Comparison of ENCODE assay signal across 9 cellular contexts in the genomic region with DNA sequence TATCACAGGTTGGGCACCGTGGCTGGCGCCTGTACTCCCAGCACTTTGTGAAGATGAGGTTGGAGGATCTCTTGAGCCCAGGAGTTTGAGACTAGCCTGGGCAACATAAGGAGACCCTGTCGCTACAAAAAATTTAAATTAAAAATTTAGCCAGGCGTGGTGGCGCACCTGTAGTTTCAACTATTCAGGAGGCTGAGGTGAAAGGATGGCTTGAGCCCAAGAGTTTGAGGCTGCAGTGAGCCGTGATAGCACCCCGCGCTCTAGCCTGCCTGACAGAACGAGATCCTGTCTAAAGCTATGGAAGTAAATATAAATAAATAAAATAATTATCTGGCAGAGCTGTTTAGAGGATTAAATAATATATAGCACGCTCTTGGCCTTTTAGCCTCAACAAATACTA. TPM values are rescaled to one million over a fixed set of nuclear protein-coding genes. Genes with fewer than 3 reads are reported as not detected.
DNase-seq lines count a peak whose midpoint lies in the region; ATAC-seq and TF ChIP-seq lines count a peak whose summit lies in the region.
"Had no signal": no experiment of that assay in that cellular context is flagged by ENCODE, and none has a peak within 500 bp of the region (broad histone marks: within the 10 kb centered on the region; RNA-seq: fewer than 3 reads in every experiment).

No MANE protein-coding gene starts in this region.

- H3K27ac Mint-ChIP-seq in activated T-cell treated with anti-CD3 and anti-CD28 coated beads, Interleukin-2, amount 50 U/mL, for 24 hours: no peak overlapping the region
- H3K27ac Mint-ChIP-seq in activated B cell treated with CpG ODN at 0.5 μM for 24 hours: no peak overlapping the region
- no peak overlapping the region for H3K27ac Mint-ChIP-seq in glutamatergic neuron (ENCODE audit: unreplicated experiment)
- no peak overlapping the region for H3K27ac Mint-ChIP-seq in stimulated activated naive B cell treated with anti-CD40 and anti-IgM and Interleukin-4, amounts not matched to agents 10 μg/mL and 1 μg/mL and 100 μg/mL, for 72 hours
- H3K27ac Mint-ChIP-seq: dendritic cell treated with granulocyte-macrophage colony-stimulating factor and Interleukin-4, amounts not matched to agents 40 ng/mL and 50 ng/mL, for 4 days had no signal

- peaks cover 41% of the 10 kb centered on the region for H3K4me1 Mint-ChIP-seq in activated T-cell treated with anti-CD3 and anti-CD28 coated beads, Interleukin-2, amount 50 U/mL, for 24 hours (ENCODE audit: low read depth)
- H3K4me1 Mint-ChIP-seq in activated B cell treated with CpG ODN at 0.5 μM for 24 hours (peaks cover 15% of the 10 kb centered on the region), glutamatergic neuron (ENCODE audit: low read depth, unreplicated experiment) (peaks cover 4% of the 10 kb centered on the region)
- H3K4me1 Mint-ChIP-seq in stimulated activated naive B cell treated with anti-CD40 and anti-IgM and Interleukin-4, amounts not matched to agents 10 μg/mL and 1 μg/mL and 100 μg/mL, for 72 hours: peaks cover 13 to 21% of the 10 kb centered on the region in 2 donors

- POLR2A ChIA-PET in activated B cell treated with CpG ODN at 0.5 μM for 24 hours (lab: Charles Lee): interaction anchor here (1.7 kb wide), 1 partner anchor 383 kb away, joined by 4 read pairs; no protein-coding TSS in a partner anchor

- intact Hi-C loops in activated B cell treated with CpG ODN at 0.5 μM for 24 hours (cut with micrococcal nuclease): loop anchor here (10.0 kb wide), 2 partner anchors 207 to 523 kb away; no protein-coding TSS in a partner anchor

- peaks cover 27% of the 10 kb centered on the region for H3K27me3 Mint-ChIP-seq in activated T-cell treated with anti-CD3 and anti-CD28 coated beads, Interleukin-2, amount 50 U/mL, for 24 hours
- peaks cover 24% of the 10 kb centered on the region for H3K27me3 Mint-ChIP-seq in activated B cell treated with CpG ODN at 0.5 μM for 24 hours
- peaks cover 5% of the 10 kb centered on the region for H3K27me3 Mint-ChIP-seq in glutamatergic neuron (ENCODE audit: unreplicated experiment)
- H3K27me3 Mint-ChIP-seq in stimulated activated naive B cell treated with anti-CD40 and anti-IgM and Interleukin-4, amounts not matched to agents 10 μg/mL and 1 μg/mL and 100 μg/mL, for 72 hours: peaks cover 47 to 52% of the 10 kb centered on the region in 2 donors

- H3K36me3 Mint-ChIP-seq in activated T-cell treated with anti-CD3 and anti-CD28 coated beads, Interleukin-2, amount 50 U/mL, for 24 hours (ENCODE audit: low read depth): no peaks in the 10 kb centered on the region
- H3K36me3 Mint-ChIP-seq in activated B cell treated with CpG ODN at 0.5 μM for 24 hours (ENCODE audit: low read depth): no peaks in the 10 kb centered on the region
- H3K36me3 Mint-ChIP-seq in glutamatergic neuron (ENCODE audit: unreplicated experiment): no peaks in the 10 kb centered on the region
- H3K36me3 Mint-ChIP-seq in stimulated activated naive B cell treated with anti-CD40 and anti-IgM and Interleukin-4, amounts not matched to agents 10 μg/mL and 1 μg/mL and 100 μg/mL, for 72 hours: peaks cover 2 to 4% of the 10 kb centered on the region in 2 donors

- no peak for TF ChIP-seq CTCF in activated B cell treated with CpG ODN at 0.5 μM for 24 hours (IDR thresholded peaks at IDR 0.05)
- TF ChIP-seq CTCF in glutamatergic neuron (IDR thresholded peaks at IDR 0.05; ENCODE audit: partially characterized antibody, unreplicated experiment): no peak

- H3K4me3 Mint-ChIP-seq in activated T-cell treated with anti-CD3 and anti-CD28 coated beads, Interleukin-2, amount 50 U/mL, for 24 hours: peak overlapping the region; percentile 74
- H3K4me3 Mint-ChIP-seq in activated B cell treated with CpG ODN at 0.5 μM for 24 hours (peak overlapping the region; percentile 80), glutamatergic neuron (ENCODE audit: unreplicated experiment) (peak overlapping the region; percentile 68)
- H3K4me3 Mint-ChIP-seq in stimulated activated naive B cell treated with anti-CD40 and anti-IgM and Interleukin-4, amounts not matched to agents 10 μg/mL and 1 μg/mL and 100 μg/mL, for 72 hours: peak overlapping the region; percentile 83 to 88

- no peak for ATAC-seq in activated B cell treated with CpG ODN at 0.5 μM for 24 hours (ENCODE audit: low read depth)
- no peak for ATAC-seq in stimulated activated naive B cell treated with anti-CD40 and anti-IgM and Interleukin-4, amounts not matched to agents 10 μg/mL and 1 μg/mL and 100 μg/mL, for 72 hours (replicated peaks)

- DNase-seq in activated T-cell treated with anti-CD3 and anti-CD28 coated beads, Interleukin-2, amount 50 U/mL, for 24 hours: no peak
- DNase-seq in activated T-cell treated with anti-CD3 and anti-CD28 coated beads, Interleukin-2, amount 50 U/mL, for 1 hour: no peak
- no peak for DNase-seq in activated B cell treated with CpG ODN at 0.5 μM for 24 hours
- DNase-seq in glutamatergic neuron: no peak
- no peak for DNase-seq in stimulated activated naive B cell treated with anti-CD40 and anti-IgM and Interleukin-4, amounts not matched to agents 10 μg/mL and 1 μg/mL and 100 μg/mL, for 72 hours
- no peak for DNase-seq in activated CD4-positive, CD25-positive, alpha-beta regulatory T cell (lab: John Stamatoyannopoulos, UW)
- DNase-seq in NCI-H2227 (lab: John Stamatoyannopoulos, UW; ENCODE audit: unreplicated experiment): no peak
- DNase-seq in stimulated activated CD4-positive, alpha-beta T cell treated with anti-CD3 and anti-CD28 coated beads, Interleukin-15, amount 100 ng/mL, for 24 hours: no peak

- CTCF ChIA-PET in activated B cell treated with CpG ODN at 0.5 μM for 24 hours (lab: Charles Lee): interaction anchor here (0.9 to 3.4 kb wide), 3 partner anchors 67 to 387 kb away, joined by 3 to 62 read pairs (median 3); no protein-coding TSS in a partner anchor

- H3K9me3 Mint-ChIP-seq in activated T-cell treated with anti-CD3 and anti-CD28 coated beads, Interleukin-2, amount 50 U/mL, for 24 hours: no peaks in the 10 kb centered on the region
- H3K9me3 Mint-ChIP-seq in activated B cell treated with CpG ODN at 0.5 μM for 24 hours: no peaks in the 10 kb centered on the region
- peaks cover 6% of the 10 kb centered on the region for H3K9me3 Mint-ChIP-seq in glutamatergic neuron (ENCODE audit: unreplicated experiment)
- no peaks in the 10 kb centered on the region for H3K9me3 Mint-ChIP-seq in stimulated activated naive B cell treated with anti-CD40 and anti-IgM and Interleukin-4, amounts not matched to agents 10 μg/mL and 1 μg/mL and 100 μg/mL, for 72 hours
- H3K9me3 Mint-ChIP-seq: dendritic cell treated with granulocyte-macrophage colony-stimulating factor and Interleukin-4, amounts not matched to agents 40 ng/mL and 50 ng/mL, for 4 days had no signal

RNA-seq across cellular contexts. Expression of a gene that starts 1.4 kb away (rescaled TPM):
- total RNA-seq in activated B cell treated with CpG ODN at 0.5 μM for 24 hours (0.07 and 0.09 TPM in 2 replicates), glutamatergic neuron (ENCODE audit: unreplicated experiment) (1.7 TPM)
